Comparison of ENCODE assay signal across 9 cellular contexts in the genomic region with DNA sequence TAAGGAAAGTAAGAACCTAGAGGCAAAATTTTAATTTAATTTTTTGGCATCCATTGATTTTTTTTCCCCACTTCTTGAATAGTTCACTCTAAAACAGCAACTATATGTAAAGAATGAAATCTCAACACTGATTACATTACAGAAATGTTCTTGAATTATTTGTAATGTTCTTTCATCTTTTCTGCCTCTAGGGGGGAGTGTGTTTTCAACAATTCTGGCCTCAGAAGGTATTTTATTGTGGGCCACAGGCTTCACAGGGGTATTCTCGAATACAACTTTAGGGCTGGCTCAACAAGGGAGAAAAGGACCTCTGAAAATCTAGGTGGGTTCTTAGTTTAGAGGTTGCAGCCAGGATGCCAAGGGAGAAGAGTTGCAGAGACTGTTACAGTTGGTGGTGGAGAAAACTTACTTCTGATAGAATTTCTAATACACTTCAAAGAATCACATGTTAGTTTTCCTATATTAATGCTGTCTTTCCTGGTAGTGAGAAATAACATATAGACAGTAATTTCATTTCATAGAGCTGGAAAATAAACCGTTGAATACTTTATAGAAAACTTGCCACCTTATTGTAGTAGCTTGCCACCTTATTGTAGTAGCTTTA. TPM values are rescaled to one million over a fixed set of nuclear protein-coding genes. Genes with fewer than 3 reads are reported as not detected.
DNase-seq lines count a peak whose midpoint lies in the region; ATAC-seq and TF ChIP-seq lines count a peak whose summit lies in the region.
"Had no signal": no experiment of that assay in that cellular context is flagged by ENCODE, and none has a peak within 500 bp of the region (broad histone marks: within the 10 kb centered on the region; RNA-seq: fewer than 3 reads in every experiment).

No MANE protein-coding gene starts in this region.

- H3K4me1 ChIP-seq in SK-N-SH (ENCODE audit: control insufficient read depth in 1 of 2, insufficient read depth in 2 of 2, low read depth in 1 of 2, low read length in 1 of 2) (peaks cover 6 to 12% of the 10 kb centered on the region in 2 experiments; a peak in 1 of 4 replicates), PC-3 (ENCODE audit: insufficient read depth, low read length) (peaks cover 15% of the 10 kb centered on the region), tibial nerve (peaks cover 0 to 19% (median 7%) of the 10 kb centered on the region in 4 donors)

- H3K9me3 ChIP-seq in SK-N-SH (no peaks in the 10 kb centered on the region), PC-3 (ENCODE audit: low read length) (no peaks in the 10 kb centered on the region), tibial nerve (no peaks in the 10 kb centered on the region)

- WGBS in SK-N-SH (ENCODE audit: low lambda C conversion rate), result 3% methylated on average over 2 of the region's 2 CpGs
- 28 to 31% methylated on average over 2 of the region's 2 CpGs for WGBS in tibial nerve, 2 donors

- no TSS peak for BruUV-seq in PC-3 (replicated peaks; lab: Mats Ljungman, UMichigan)

- H3K9me2 ChIP-seq in SK-N-SH (no peaks in the 10 kb centered on the region), PC-3 (replicated peaks; ENCODE audit: low read length) (no peaks in the 10 kb centered on the region)

- H2AFZ ChIP-seq in SK-N-SH (ENCODE audit: low read depth) (peak overlapping the region; percentile 64; the same call in 1 of the 2 replicates), PC-3 (ENCODE audit: low read length) (no peak overlapping the region)

- peaks cover 32% of the 10 kb centered on the region for H3K4me1 Mint-ChIP-seq in WTC11

- H3K36me3 ChIP-seq in SK-N-SH (replicated peaks in 1 of 2; ENCODE audit: control insufficient read depth in 1 of 2, insufficient read depth in 2 of 2, low read length in 1 of 2), result no peaks in the 10 kb centered on the region
- no peaks in the 10 kb centered on the region for H3K36me3 ChIP-seq in PC-3 (ENCODE audit: low read depth, low read length)
- H3K36me3 ChIP-seq in tibial nerve, result no peaks in the 10 kb centered on the region

- no peak overlapping the region for H3K4me3 ChIP-seq in SK-N-SH (ENCODE audit: low read depth in 2 of 2, low read length in 1 of 2)
- no peak overlapping the region for H3K4me3 ChIP-seq in PC-3 (ENCODE audit: low read length)
- H3K4me3 ChIP-seq in tibial nerve, result no peak overlapping the region

- no peak overlapping the region for H3K4me3 Mint-ChIP-seq in WTC11

- H3K79me2 ChIP-seq in SK-N-SH (ENCODE audit: insufficient read depth) (peaks cover 19% of the 10 kb centered on the region), PC-3 (ENCODE audit: low read length) (no peaks in the 10 kb centered on the region)

- H4K20me1 ChIP-seq in SK-N-SH (ENCODE audit: insufficient read depth) (no peaks in the 10 kb centered on the region), PC-3 (ENCODE audit: low read length) (no peaks in the 10 kb centered on the region)

- TF ChIP-seq CTCF in SK-N-SH (IDR thresholded peaks at IDR 0.05) (peak; percentile 74), PC-3 (conservative IDR thresholded peaks at IDR 0.05; ENCODE audit: low read depth, low read length) (peak; percentile 86), tibial nerve (IDR thresholded peaks at IDR 0.05) (peak in 4 of 5 experiments; percentile 22 to 33 (median 27)), WTC11 (IDR thresholded peaks at IDR 0.05) (no peak)

- H3K27ac Mint-ChIP-seq in WTC11, result no peak overlapping the region

- no peak for TF ChIP-seq EP300 in SK-N-SH (IDR thresholded peaks at IDR 0.05; ENCODE audit: borderline replicate concordance in 1 of 2, low read depth in 1 of 2, low read length in 1 of 2)
- no peak for TF ChIP-seq EP300 in tibial nerve (IDR thresholded peaks at IDR 0.05)

- H3K27me3 ChIP-seq in SK-N-SH (ENCODE audit: insufficient read depth) (no peaks in the 10 kb centered on the region), PC-3 (ENCODE audit: low read length) (peaks cover 6% of the 10 kb centered on the region), tibial nerve (peaks cover 0 to 24% of the 10 kb centered on the region in 2 donors)

- CTCF ChIA-PET in SK-N-SH (lab: Yijun Ruan, JAX) (interaction anchor here (0.7 to 1.5 kb wide), 4 partner anchors 30 to 715 kb away, joined by 3 read pairs; no protein-coding TSS in a partner anchor), PC-3 (lab: Charles Lee) (interaction anchor here (0.6 kb wide), 5 partner anchors 45 to 787 kb away, joined by 3 to 9 read pairs (median 6); no protein-coding TSS in a partner anchor), WTC11 (lab: Charles Lee) (interaction anchor here (1.1 to 2.5 kb wide), 3 partner anchors 17 to 672 kb away, joined by 5 to 8 read pairs (median 7); no protein-coding TSS in a partner anchor)

- POLR2A ChIA-PET in SK-N-SH (lab: Yijun Ruan, JAX) (no interaction called here), PC-3 (lab: Charles Lee; ENCODE audit: unreplicated experiment) (no interaction called here), WTC11 (lab: Charles Lee) (interaction anchor here (0.6 kb wide), 1 partner anchor 473 kb away, joined by 3 read pairs; no protein-coding TSS in a partner anchor)

- peak; percentile 68 for TF ChIP-seq RAD21 in SK-N-SH (IDR thresholded peaks at IDR 0.05; ENCODE audit: low read length)

- H3F3A ChIP-seq in SK-N-SH (replicated peaks; ENCODE audit: insufficient read depth), result peaks cover 25% of the 10 kb centered on the region
- no peaks in the 10 kb centered on the region for H3F3A ChIP-seq in PC-3 (ENCODE audit: low read length, unreplicated experiment)

- no peak for TF ChIP-seq POLR2A in tibial nerve (IDR thresholded peaks at IDR 0.05)

- H3K27ac ChIP-seq in SK-N-SH (ENCODE audit: low read depth in 2 of 2, low read length in 1 of 2), result peak overlapping the region in 1 of 2 experiments; percentile 27; a peak in 1 of 4 replicates
- no peak overlapping the region for H3K27ac ChIP-seq in PC-3 (ENCODE audit: low read length)
- H3K27ac ChIP-seq in tibial nerve, result no peak overlapping the region

- peak overlapping the region; percentile 40 for H3K9ac ChIP-seq in SK-N-SH
- H3K9ac ChIP-seq in PC-3 (ENCODE audit: low read length), result no peak overlapping the region

- peaks cover 57% of the 10 kb centered on the region for H3K27me3 Mint-ChIP-seq in WTC11 (ENCODE audit: low read depth)

- H3K9me3 Mint-ChIP-seq in WTC11, result no peaks in the 10 kb centered on the region

- peak; percentile 43 for DNase-seq in SK-N-SH
- DNase-seq in PC-3, result peak; percentile 68
- peak; percentile 30 for DNase-seq in fibroblast of gingiva (ENCODE audit: low read depth)
- DNase-seq in tibial nerve (ENCODE audit: low spot score in 2 of 2), result no peak
- no peak for DNase-seq in DMS79 (lab: John Stamatoyannopoulos, UW)
- no peak for DNase-seq in midbrain (lab: John Stamatoyannopoulos, UW)
- no peak for DNase-seq in WTC11 (ENCODE audit: low spot score)
- DNase-seq: NCI-H524 treated with DMSO at 0.1 percent for 48 hours had no signal

- intact Hi-C loops in PC-3 (cut with micrococcal nuclease), result loop anchor here (1.0 to 5.0 kb wide), 4 partner anchors 65 to 474 kb away; no protein-coding TSS in a partner anchor

- H3K36me3 Mint-ChIP-seq in WTC11, result no peaks in the 10 kb centered on the region

- no peak for ATAC-seq in SK-N-SH treated with all-trans-retinoic acid at 6 μM for 48 hours
- no peak for ATAC-seq in PC-3
- ATAC-seq in WTC11, result no peak

- H3K4me2 ChIP-seq in SK-N-SH (no peak overlapping the region), PC-3 (ENCODE audit: low read length) (no peak overlapping the region)

TF ChIP-seq in SK-N-SH, 30 proteins besides CTCF, POLR2A, EP300 and RAD21 (continues in another document):
- TF ChIP-seq FOXJ3 (CRISPR knock-in tag; IDR thresholded peaks at IDR 0.05) (no peak), TEAD4 (IDR thresholded peaks at IDR 0.05; ENCODE audit: borderline replicate concordance, insufficient read depth) (no peak), SMC3 (IDR thresholded peaks at IDR 0.05; ENCODE audit: low read depth, low read length) (peak; percentile 44), CHD2 (IDR thresholded peaks at IDR 0.05; ENCODE audit: low read length, partially characterized antibody) (no peak)
- TF ChIP-seq, protein P1, sequence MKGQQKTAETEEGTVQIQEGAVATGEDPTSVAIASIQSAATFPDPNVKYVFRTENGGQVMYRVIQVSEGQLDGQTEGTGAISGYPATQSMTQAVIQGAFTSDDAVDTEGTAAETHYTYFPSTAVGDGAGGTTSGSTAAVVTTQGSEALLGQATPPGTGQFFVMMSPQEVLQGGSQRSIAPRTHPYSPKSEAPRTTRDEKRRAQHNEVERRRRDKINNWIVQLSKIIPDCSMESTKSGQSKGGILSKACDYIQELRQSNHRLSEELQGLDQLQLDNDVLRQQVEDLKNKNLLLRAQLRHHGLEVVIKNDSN (IDR thresholded peaks at IDR 0.05; ENCODE audit: borderline replicate concordance, low read depth), result no peak

TF ChIP-seq in SK-N-SH treated with all-trans-retinoic acid at 6 μM for 48 hours, 23 proteins besides CTCF, POLR2A, EP300 and RAD21 (continues in another document):
- TF ChIP-seq OSR1 (CRISPR knock-in tag; IDR thresholded peaks at IDR 0.05) (no peak), ZNF8 (CRISPR knock-in tag; IDR thresholded peaks at IDR 0.05) (no peak), ZFP30 (CRISPR knock-in tag; IDR thresholded peaks at IDR 0.05) (no peak), PPARA (CRISPR knock-in tag; IDR thresholded peaks at IDR 0.05; ENCODE audit: borderline replicate concordance) (no peak), GLIS3 (CRISPR knock-in tag; IDR thresholded peaks at IDR 0.05) (no peak), ISL1 (CRISPR knock-in tag; IDR thresholded peaks at IDR 0.05) (no peak)

TF ChIP-seq in WTC11, 78 proteins besides CTCF, POLR2A, EP300 and RAD21:
- no peak for TF ChIP-seq EMX1 (CRISPR knock-in tag; IDR thresholded peaks at IDR 0.05)

RNA-seq across cellular contexts. Expression of a gene that starts 3.6 kb away (rescaled TPM):
- polyA plus RNA-seq in SK-N-SH (2012; rRNA removed), result 35.8 and 49.7 TPM in 2 replicates
- polyA plus RNA-seq in SK-N-SH (2012; cell fraction: cytosol; rRNA removed), result 34.1 and 48.3 TPM in 2 replicates
- polyA plus RNA-seq in SK-N-SH (2012; cell fraction: nucleus; rRNA removed), result 28.9 and 53.2 TPM in 2 replicates
- total RNA-seq in PC-3 (2014; rRNA removed) (3.9 and 5.8 TPM in 2 replicates), tibial nerve (10 to 100 TPM; 10.8 to 81.5 (median 32.5) TPM), WTC11 (2021) (0.05 to 0.23 TPM (median 0.09 TPM) in 3 replicates)

Comparison
In these comparisons a context has a peak if more than half of its experiments do, and no peak if none do; other contexts are left out.
1. DNase-seq: peak in SK-N-SH (single experiment), PC-3 (single experiment) and fibroblast of gingiva (single experiment); none in tibial nerve (0 of 2), DMS79 (single experiment), midbrain (single experiment) and WTC11 (single experiment).